ENCODE assay signal across 8 cellular contexts in the genomic region with DNA sequence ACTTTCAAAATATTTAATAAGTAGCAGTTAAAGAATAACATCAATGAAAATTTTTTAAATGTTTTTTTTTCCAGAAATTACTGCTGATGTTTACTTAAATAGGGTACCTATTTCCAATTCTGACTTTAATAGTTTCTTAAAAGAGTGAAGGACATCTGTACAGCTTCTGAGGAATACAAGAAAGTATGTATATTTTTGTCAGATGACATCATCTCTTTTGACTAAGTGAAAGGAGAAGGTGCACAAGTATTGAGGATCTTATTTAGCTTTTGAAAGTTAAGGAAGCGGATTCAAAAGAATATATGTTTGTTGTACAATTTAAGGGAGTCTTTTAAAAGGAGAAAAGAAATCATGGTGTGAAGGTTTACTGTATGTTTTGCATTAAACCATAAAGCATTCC.
"Had no signal": no experiment of that assay in that cellular context is flagged by ENCODE, and none has a peak within 500 bp of the region (broad histone marks: within the 10 kb centered on the region; RNA-seq: fewer than 3 reads in every experiment).

No MANE protein-coding gene starts in this region.

- H3K4me3 ChIP-seq: GM12878 had no signal

- DNase-seq: GDM1, GF-D8 had no signal

- FAIRE-seq: G401.6, GM12878, GM12891, GM12892, GM18507, GM19239 had no signal

- ATAC-seq: GM12878 had no signal
